ENCODE assay signal across 9 cellular contexts in the genomic region with DNA sequence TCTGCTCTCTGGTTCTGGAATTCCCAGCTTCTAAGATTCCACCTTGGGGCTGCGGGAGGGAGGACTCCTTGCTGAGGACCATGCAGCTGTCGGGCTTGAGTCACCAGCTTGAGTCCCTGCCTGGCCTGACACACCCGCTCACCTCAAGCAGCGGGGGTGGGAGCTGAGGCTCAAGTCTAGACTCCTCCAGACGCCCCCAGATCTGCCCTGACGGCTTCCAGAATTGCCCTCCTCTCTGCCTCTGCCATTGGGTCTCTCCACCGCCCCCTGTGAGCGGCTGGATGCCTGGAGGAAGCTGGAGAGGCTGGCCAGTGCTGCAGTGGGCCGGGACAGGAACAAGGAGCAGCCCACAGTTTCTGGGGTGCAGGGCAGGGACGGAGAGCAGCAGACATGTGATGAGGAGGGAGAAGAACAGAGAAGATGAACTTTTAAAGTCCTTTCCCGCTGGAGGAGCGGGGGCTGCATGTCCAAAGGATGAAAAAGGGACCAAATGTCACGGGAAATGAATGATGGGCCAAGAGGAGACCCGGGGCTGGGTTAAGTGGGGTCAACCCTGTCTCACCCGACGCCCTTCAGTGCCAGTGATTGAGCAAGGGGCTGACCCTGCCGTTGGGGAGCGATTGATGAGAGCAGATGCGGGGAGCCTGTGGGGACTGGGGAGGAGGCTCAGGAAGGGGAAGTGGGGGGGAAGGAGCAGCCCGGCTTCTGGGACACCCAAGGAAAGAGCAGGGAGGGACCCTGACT. TPM values are rescaled to one million over a fixed set of nuclear protein-coding genes. Genes with fewer than 3 reads are reported as not detected.
DNase-seq lines count a peak whose midpoint lies in the region; ATAC-seq and TF ChIP-seq lines count a peak whose summit lies in the region.
"Had no signal": no experiment of that assay in that cellular context is flagged by ENCODE, and none has a peak within 500 bp of the region (broad histone marks: within the 10 kb centered on the region; RNA-seq: fewer than 3 reads in every experiment).

No MANE protein-coding gene starts in this region.

- H3K9me3 ChIP-seq in RWPE2 (ENCODE audit: severe bottlenecking) = no peaks in the 10 kb centered on the region

- peak; percentile 58 for ATAC-seq in RWPE2 (ENCODE audit: low read depth)
- ATAC-seq in GM21390 (IDR thresholded peaks at IDR 0.05; ENCODE audit: unreplicated experiment) = no peak

- no peaks in the 10 kb centered on the region for H3K36me3 ChIP-seq in RWPE2 (ENCODE audit: low read depth)

- no peak overlapping the region for H3K4me3 ChIP-seq in RWPE2 (ENCODE audit: severe bottlenecking)
- no peak overlapping the region for H3K4me3 ChIP-seq in fibroblast of the aortic adventitia (ENCODE audit: low read depth, low read length)
- peak overlapping the region in 2 of 7 experiments; percentile 6 to 12 for H3K4me3 ChIP-seq in skin epidermis

- DNase-seq in NCI-H2227 (lab: John Stamatoyannopoulos, UW; ENCODE audit: unreplicated experiment) = peak; percentile 49
- DNase-seq in NCI-H2227 treated with DMSO at 0.1 percent for 48 hours (lab: John Stamatoyannopoulos, UW) = no peak
- no peak for DNase-seq in RWPE2 (ENCODE audit: low spot score)
- DNase-seq in fibroblast of the aortic adventitia (ENCODE audit: low read depth) = no peak
- no peak for DNase-seq in NCI-H2081 treated with DMSO at 0.1 percent for 48 hours (lab: John Stamatoyannopoulos, UW)
- DNase-seq in caudate nucleus (lab: John Stamatoyannopoulos, UW) = no peak
- DNase-seq: NCI-H1694 had no signal

- H3K27ac ChIP-seq in RWPE2 (ENCODE audit: poor library complexity, severe bottlenecking) = peak overlapping the region; percentile 31
- peak overlapping the region in 20 of 21 experiments; percentile 4 to 86 (median 68) for H3K27ac ChIP-seq in skin epidermis
- no peak overlapping the region for H3K27ac ChIP-seq in caudate nucleus (ENCODE audit: low read depth, low read length)

- H3K4me1 ChIP-seq in RWPE2 (ENCODE audit: insufficient read depth, poor library complexity, severe bottlenecking) = peaks cover 44% of the 10 kb centered on the region

- TF ChIP-seq CTCF in RWPE2 (IDR thresholded peaks at IDR 0.05; ENCODE audit: poor library complexity, severe bottlenecking) (no peak), fibroblast of the aortic adventitia (IDR thresholded peaks at IDR 0.05; ENCODE audit: insufficient read depth, low read length) (peak; percentile 40)

- no peaks in the 10 kb centered on the region for H3K27me3 ChIP-seq in RWPE2 (ENCODE audit: insufficient read depth, poor library complexity, severe bottlenecking)

RNA-seq across cellular contexts. Expression of a gene that starts 13.5 kb away (rescaled TPM):
- total RNA-seq in fibroblast of the aortic adventitia (ENCODE audit: low replicate concordance) = 62.7 and 68.9 TPM in 2 replicates

RNA-seq across cellular contexts. Expression of a gene that starts 14.6 kb away (rescaled TPM):
- total RNA-seq in fibroblast of the aortic adventitia (ENCODE audit: low replicate concordance) = 44.5 and 83.0 TPM in 2 replicates

RNA-seq across cellular contexts. Expression of a gene that starts 36.4 kb away (rescaled TPM):
- total RNA-seq in fibroblast of the aortic adventitia (ENCODE audit: low replicate concordance) = 4.1 and 10.9 TPM in 2 replicates

RNA-seq across cellular contexts. Expression of a gene that starts 36.7 kb away (rescaled TPM):
- 9.9 and 27.4 TPM in 2 replicates for total RNA-seq in fibroblast of the aortic adventitia (ENCODE audit: low replicate concordance)

RNA-seq across cellular contexts. Expression of a gene that starts 49.1 kb away (rescaled TPM):
- total RNA-seq in fibroblast of the aortic adventitia (ENCODE audit: low replicate concordance) = 19.0 and 42.8 TPM in 2 replicates
